ENCODE assay signal across 10 cellular contexts in genomic region chr20:3901028-3901746, GRCh38. TPM values are rescaled to one million over a fixed set of nuclear protein-coding genes. Genes with fewer than 3 reads are reported as not detected.
DNase-seq lines count a peak whose midpoint lies in the region; ATAC-seq and TF ChIP-seq lines count a peak whose summit lies in the region.
"Had no signal": no experiment of that assay in that cellular context is flagged by ENCODE, and none has a peak within 500 bp of the region (broad histone marks: within the 10 kb centered on the region; RNA-seq: fewer than 3 reads in every experiment).

No MANE protein-coding gene starts in this region.

- no peak for TF ChIP-seq CTCF in WTC11 (IDR thresholded peaks at IDR 0.05)
- TF ChIP-seq CTCF in testis (IDR thresholded peaks at IDR 0.05): no peak

- peak overlapping the region; percentile 47 to 51 for H3K27ac ChIP-seq in testis

- intact Hi-C loops in testis (cut with DNase I; ENCODE audit: low total_unique reads): no loop called here

- no peak overlapping the region for H3K4me3 ChIP-seq in testis
- H3K4me3 ChIP-seq: uterus had no signal

- H3K27me3 Mint-ChIP-seq in activated CD8-positive, alpha-beta memory T cell treated with anti-CD3 and anti-CD28 coated beads, Interleukin-2, amount 10 ng/mL, durations not matched to agents 7 days and 5 days: no peaks in the 10 kb centered on the region
- H3K27me3 Mint-ChIP-seq in WTC11 (ENCODE audit: low read depth): no peaks in the 10 kb centered on the region

- POLR2A ChIA-PET in WTC11 (lab: Charles Lee): no interaction called here

- H3K9me3 ChIP-seq in testis: no peaks in the 10 kb centered on the region
- H3K9me3 ChIP-seq: uterus had no signal

- no peak for ATAC-seq in activated CD8-positive, alpha-beta memory T cell treated with anti-CD3 and anti-CD28 coated beads, Interleukin-2, amount 10 ng/mL, durations not matched to agents 7 days and 5 days
- ATAC-seq in WTC11: no peak
- ATAC-seq in GM19351 (IDR thresholded peaks at IDR 0.05; ENCODE audit: unreplicated experiment): no peak

- peaks cover 70% of the 10 kb centered on the region for H3K4me1 Mint-ChIP-seq in activated CD8-positive, alpha-beta memory T cell treated with anti-CD3 and anti-CD28 coated beads, Interleukin-2, amount 10 ng/mL, durations not matched to agents 7 days and 5 days
- H3K4me1 Mint-ChIP-seq in WTC11: peaks cover 61% of the 10 kb centered on the region

- H3K4me3 Mint-ChIP-seq in activated CD8-positive, alpha-beta memory T cell treated with anti-CD3 and anti-CD28 coated beads, Interleukin-2, amount 10 ng/mL, durations not matched to agents 7 days and 5 days: no peak overlapping the region
- no peak overlapping the region for H3K4me3 Mint-ChIP-seq in WTC11

- peaks cover 41% of the 10 kb centered on the region for H3K36me3 Mint-ChIP-seq in activated CD8-positive, alpha-beta memory T cell treated with anti-CD3 and anti-CD28 coated beads, Interleukin-2, amount 10 ng/mL, durations not matched to agents 7 days and 5 days
- 0 out of 2 replicates have a peak, but pooled peaks cover 7% of the 10 kb centered on the region for H3K36me3 Mint-ChIP-seq in WTC11

- no peak for TF ChIP-seq POLR2A in testis (IDR thresholded peaks at IDR 0.05)

- no peaks in the 10 kb centered on the region for H3K36me3 ChIP-seq in testis (ENCODE audit: low read depth, missing control alignments)
- H3K36me3 ChIP-seq: uterus had no signal

- H3K4me1 ChIP-seq in testis: peaks cover 67% of the 10 kb centered on the region

- H3K27ac Mint-ChIP-seq in activated CD8-positive, alpha-beta memory T cell treated with anti-CD3 and anti-CD28 coated beads, Interleukin-2, amount 10 ng/mL, durations not matched to agents 7 days and 5 days: peak overlapping the region; percentile 66
- peak overlapping the region; percentile 15 for H3K27ac Mint-ChIP-seq in WTC11

- WGBS in testis, 2 donors: 49 to 61% methylated on average over 3 of the region's 3 CpGs

- no peak for DNase-seq in activated CD8-positive, alpha-beta memory T cell treated with anti-CD3 and anti-CD28 coated beads, Interleukin-2, amount 10 ng/mL, durations not matched to agents 7 days and 5 days
- no peak for DNase-seq in activated CD8-positive, alpha-beta memory T cell treated with anti-CD3 and anti-CD28 coated beads, Interleukin-2, amount 50 U/mL, for 48 hours
- DNase-seq in WTC11 (ENCODE audit: low spot score) (no peak), iris pigment epithelial cell (ENCODE audit: low read depth) (peak; percentile 60), testis (no peak), A172 (ENCODE audit: low spot score) (no peak), EL (no peak)
- DNase-seq: SHP77 treated with DMSO at 0.1 percent for 48 hours, uterus had no signal

- no peaks in the 10 kb centered on the region for H3K9me3 Mint-ChIP-seq in activated CD8-positive, alpha-beta memory T cell treated with anti-CD3 and anti-CD28 coated beads, Interleukin-2, amount 10 ng/mL, durations not matched to agents 7 days and 5 days (ENCODE audit: low read depth)
- no peaks in the 10 kb centered on the region for H3K9me3 Mint-ChIP-seq in WTC11

- H3K27me3 ChIP-seq in testis: no peaks in the 10 kb centered on the region
- H3K27me3 ChIP-seq: uterus had no signal

- CTCF ChIA-PET in activated CD8-positive, alpha-beta memory T cell treated with anti-CD3 and anti-CD28 coated beads, Interleukin-2, amount 10 ng/mL, durations not matched to agents 7 days and 5 days (lab: Charles Lee): no interaction called here
- CTCF ChIA-PET in WTC11 (lab: Charles Lee): no interaction called here

TF ChIP-seq in WTC11, 78 proteins besides CTCF, POLR2A, EP300 and RAD21:
- TF ChIP-seq, protein P1, sequence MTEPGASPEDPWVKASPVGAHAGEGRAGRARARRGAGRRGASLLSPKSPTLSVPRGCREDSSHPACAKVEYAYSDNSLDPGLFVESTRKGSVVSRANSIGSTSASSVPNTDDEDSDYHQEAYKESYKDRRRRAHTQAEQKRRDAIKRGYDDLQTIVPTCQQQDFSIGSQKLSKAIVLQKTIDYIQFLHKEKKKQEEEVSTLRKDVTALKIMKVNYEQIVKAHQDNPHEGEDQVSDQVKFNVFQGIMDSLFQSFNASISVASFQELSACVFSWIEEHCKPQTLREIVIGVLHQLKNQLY (CRISPR knock-in tag; IDR thresholded peaks at IDR 0.05): no peak
- TF ChIP-seq ZNF396 (CRISPR knock-in tag; IDR thresholded peaks at IDR 0.05; ENCODE audit: borderline replicate concordance): no peak
- TF ChIP-seq ZNF671 (CRISPR knock-in tag; IDR thresholded peaks at IDR 0.05): no peak
- TF ChIP-seq ZNF232 (CRISPR knock-in tag; IDR thresholded peaks at IDR 0.05): no peak
- TF ChIP-seq NFYB (CRISPR knock-in tag; conservative IDR thresholded peaks at IDR 0.05; ENCODE audit: low read depth): no peak
- peak; percentile 49; the same call in 1 of the 2 replicates for TF ChIP-seq ZNF121 (CRISPR knock-in tag; IDR thresholded peaks at IDR 0.05)

RNA-seq across cellular contexts. Expression of gene PANK2, which starts 12.0 kb away (rescaled TPM):
- total RNA-seq in activated CD8-positive, alpha-beta memory T cell treated with anti-CD3 and anti-CD28 coated beads, Interleukin-2, amount 10 ng/mL, durations not matched to agents 7 days and 5 days: 10 to 100 TPM; 77.3 to 82.3 TPM
- 60.3 to 63.7 TPM (median 62.7 TPM) in 3 replicates for total RNA-seq in WTC11 (2021)
- total RNA-seq in testis: 10 to 100 TPM; 63.4 to 71.2 TPM
- 57.9 TPM for polyA plus RNA-seq in testis (ENCODE audit: insufficient read depth, low read depth, low replicate concordance)
- 62.1 and 97.0 TPM in 2 replicates for total RNA-seq in A172 (2014; rRNA removed; shearing (Covaris generic))

RNA-seq across cellular contexts. Expression of gene MAVS, which starts 54.6 kb away (rescaled TPM):
- total RNA-seq in activated CD8-positive, alpha-beta memory T cell treated with anti-CD3 and anti-CD28 coated beads, Interleukin-2, amount 10 ng/mL, durations not matched to agents 7 days and 5 days: 10 to 100 TPM; 29.7 to 37.4 TPM
- total RNA-seq in WTC11 (2021): 23.4 to 26.0 TPM (median 24.4 TPM) in 3 replicates
- total RNA-seq in testis: 10 to 100 TPM; 28.5 to 34.6 TPM
- 14.5 TPM for polyA plus RNA-seq in testis (ENCODE audit: insufficient read depth, low read depth, low replicate concordance)
- total RNA-seq in A172 (2014; rRNA removed; shearing (Covaris generic)): 18.6 and 23.9 TPM in 2 replicates
